Comparison of ENCODE assay signal across 9 cellular contexts in genomic region chr2:6916736-6917070, GRCh38. TPM values are rescaled to one million over a fixed set of nuclear protein-coding genes. Genes with fewer than 3 reads are reported as not detected.
DNase-seq lines count a peak whose midpoint lies in the region; ATAC-seq, FAIRE-seq and TF ChIP-seq lines count a peak whose summit lies in the region.
"Had no signal": no experiment of that assay in that cellular context is flagged by ENCODE, and none has a peak within 500 bp of the region (broad histone marks: within the 10 kb centered on the region; RNA-seq: fewer than 3 reads in every experiment).

No MANE protein-coding gene starts in this region.

- H3K27me3 ChIP-seq in heart left ventricle (no peaks in the 10 kb centered on the region), GM12878 (replicated peaks in 1 of 2; ENCODE audit: control insufficient read depth in 2 of 2, insufficient read depth in 2 of 2, low read length in 1 of 2) (no peaks in the 10 kb centered on the region), mucosa of rectum (ENCODE audit: control insufficient read depth in 2 of 2, insufficient read depth in 2 of 2, low read length in 2 of 2) (no peaks in the 10 kb centered on the region), upper lobe of left lung (no peaks in the 10 kb centered on the region)

- H4K20me1 ChIP-seq in GM12878 (ENCODE audit: control insufficient read depth, insufficient read depth) = no peaks in the 10 kb centered on the region

- no peak for TF ChIP-seq CTCF in heart left ventricle (IDR thresholded peaks at IDR 0.05)
- no peak; a peak in 1 of 6 replicates for TF ChIP-seq CTCF in GM12878 (IDR thresholded peaks at IDR 0.05 in 2 of 3, conservative IDR thresholded peaks at IDR 0.05 in 1 of 3; ENCODE audit: control insufficient read depth in 2 of 3, extremely low read depth in 1 of 3, insufficient read depth in 1 of 3, low read depth in 3 of 3, low read length in 3 of 3)
- no peak for TF ChIP-seq CTCF in upper lobe of left lung (IDR thresholded peaks at IDR 0.05)

- 52 to 58% (median 55%) methylated on average over 8 of the region's 8 CpGs for WGBS in heart left ventricle, 4 donors
- WGBS in GM12878 (ENCODE audit: insufficient coverage, insufficient replicate concordance, low lambda C conversion rate, missing lambda C conversion rate) = 55% methylated on average over 8 of the region's 8 CpGs
- 66 to 78% methylated on average over 6 of the region's 8 CpGs for WGBS in upper lobe of left lung, 2 donors

- CTCF ChIA-PET in GM12878 (lab: Yijun Ruan, JAX) = interaction anchor here (0.6 to 3.3 kb wide), 36 partner anchors 9 to 1636 kb away, joined by 3 to 50 read pairs (median 4); partner anchors contain the start of genes CMPK2 and RSAD2

- no peak for TF ChIP-seq RAD21 in GM12878 (IDR thresholded peaks at IDR 0.05; ENCODE audit: insufficient read depth, low read depth, low read length)

- H3K9ac ChIP-seq in GM12878 (ENCODE audit: control insufficient read depth, insufficient read depth, low read length) (no peak overlapping the region), mucosa of rectum (ENCODE audit: low read depth in 1 of 2, low read length in 2 of 2) (peak overlapping the region in 1 of 2 donors; percentile 51)

- FAIRE-seq in GM12878 (lab: Jason Lieb, UNC) = no peak

- RAD21 ChIA-PET in GM12878 (lab: Charles Lee; ENCODE audit: unreplicated experiment) = interaction anchor here (0.7 to 1.9 kb wide), 12 partner anchors 17 to 143 kb away, joined by 3 to 6 read pairs (median 4); partner anchors contain the start of gene RSAD2

- H3K9me3 ChIP-seq in heart left ventricle (no peaks in the 10 kb centered on the region), GM12878 (replicated peaks; ENCODE audit: control insufficient read depth, insufficient read depth, low read length) (peaks cover 3% of the 10 kb centered on the region; the same call in 2 of the 3 replicates), mucosa of rectum (ENCODE audit: control insufficient read depth in 2 of 2, low read length in 2 of 2) (no peaks in the 10 kb centered on the region), upper lobe of left lung (no peaks in the 10 kb centered on the region)

- TF ChIP-seq EP300 in GM12878 (IDR thresholded peaks at IDR 0.05; ENCODE audit: borderline replicate concordance in 1 of 2, control insufficient read depth in 1 of 2, low read depth in 2 of 2, low read length in 2 of 2) (no peak), upper lobe of left lung (IDR thresholded peaks at IDR 0.05) (no peak)

- no peak overlapping the region for H2AFZ ChIP-seq in GM12878 (ENCODE audit: control insufficient read depth, low read depth, low read length)

- ATAC-seq in heart left ventricle = no peak
- ATAC-seq in GM12878 = no peak
- no peak for ATAC-seq in upper lobe of left lung (ENCODE audit: low FRiP score in 2 of 2)

- POLR2A ChIA-PET in GM12878 (lab: Charles Lee) = interaction anchor here (0.7 to 1.2 kb wide), 3 partner anchors 8 to 82 kb away, joined by 3 to 4 read pairs (median 4); no protein-coding TSS in a partner anchor

- no peak for TF ChIP-seq POLR2A in heart left ventricle (IDR thresholded peaks at IDR 0.05)
- no peak for TF ChIP-seq POLR2A in GM12878 (IDR thresholded peaks at IDR 0.05; ENCODE audit: low read depth, low read length)
- no peak for TF ChIP-seq POLR2A in upper lobe of left lung (IDR thresholded peaks at IDR 0.05)

- peak overlapping the region in 1 of 12 donors; percentile 47 for H3K27ac ChIP-seq in heart left ventricle
- no peak overlapping the region for H3K27ac ChIP-seq in GM12878 (ENCODE audit: control insufficient read depth, insufficient read depth)
- H3K27ac ChIP-seq in mucosa of rectum (ENCODE audit: low read depth in 2 of 2, low read length in 2 of 2) = no peak overlapping the region
- no peak overlapping the region for H3K27ac ChIP-seq in upper lobe of left lung

- intact Hi-C loops in heart left ventricle (cut with DNase I) = loop anchor here (1.0 to 10.0 kb wide), 11 partner anchors 48 to 128 kb away; no protein-coding TSS in a partner anchor
- intact Hi-C loops in cardiac septum (cut with DNase I) = loop anchor here (5.0 kb wide), 2 partner anchors 91 to 111 kb away; no protein-coding TSS in a partner anchor
- intact Hi-C loops in GM12878 (cut with micrococcal nuclease; ENCODE audit: unreplicated experiment) = loop anchor here (1.0 kb wide), 1 partner anchor 19 kb away; no protein-coding TSS in a partner anchor

- BruUV-seq in GM12878 (replicated peaks; lab: Mats Ljungman, UMichigan) = no TSS peak

- H3K4me1 ChIP-seq in heart left ventricle (peaks cover 12 to 38% (median 30%) of the 10 kb centered on the region in 12 donors), GM12878 (ENCODE audit: control insufficient read depth, insufficient read depth, low read length) (peaks cover 10% of the 10 kb centered on the region; the same call in 1 of the 2 replicates), mucosa of rectum (ENCODE audit: control insufficient read depth in 2 of 2, insufficient read depth in 2 of 2, low read length in 2 of 2) (peaks cover 4 to 18% of the 10 kb centered on the region in 2 donors), upper lobe of left lung (peaks cover 6 to 18% (median 7%) of the 10 kb centered on the region in 4 donors)

- H3K4me3 ChIP-seq in heart left ventricle (peak overlapping the region in 9 of 12 donors; percentile 26 to 97 (median 78)), GM12878 (no peak overlapping the region), mucosa of rectum (ENCODE audit: low read length in 2 of 2) (peak overlapping the region; percentile 40 to 68), upper lobe of left lung (peak overlapping the region in 3 of 4 donors; percentile 81 to 86 (median 83))

- no peaks in the 10 kb centered on the region for H3K79me2 ChIP-seq in GM12878 (ENCODE audit: control insufficient read depth, insufficient read depth, low read length)

- no peak for DNase-seq in heart left ventricle
- DNase-seq in cardiac septum (ENCODE audit: low spot score) = no peak
- no peak for DNase-seq in GM12878 (ENCODE audit: low read depth, low spot score)
- no peak for DNase-seq in upper lobe of left lung
- DNase-seq in stimulated activated CD4-positive, alpha-beta T cell treated with anti-CD3 and anti-CD28 coated beads, Interleukin-4, amount 100 ng/mL, for 24 hours = no peak
- no peak for DNase-seq in Ammon's horn (ENCODE audit: low spot score)
- DNase-seq in stimulated activated CD4-positive, alpha-beta T cell treated with anti-CD3 and anti-CD28 coated beads, Interleukin-2, amount 100 ng/mL, for 48 hours = no peak

- 0 out of 2 replicates have a peak overlapping the region, but pooled peaks have one; percentile 1 for H3K4me2 ChIP-seq in GM12878 (ENCODE audit: control insufficient read depth, insufficient read depth)

- in situ Hi-C loops in GM12878 (cut with MboI) = no loop called here

- H3K36me3 ChIP-seq in heart left ventricle (no peaks in the 10 kb centered on the region), GM12878 (ENCODE audit: control insufficient read depth in 2 of 2, insufficient read depth in 2 of 2, low read length in 1 of 2) (no peaks in the 10 kb centered on the region), mucosa of rectum (ENCODE audit: control insufficient read depth in 2 of 2, insufficient read depth in 2 of 2, low read length in 2 of 2) (no peaks in the 10 kb centered on the region), upper lobe of left lung (no peaks in the 10 kb centered on the region)

- SMC1A ChIA-PET in GM12878 (lab: Charles Lee; ENCODE audit: uncharacterized antibody, unreplicated experiment) = interaction anchor here (0.9 to 3.2 kb wide), 17 partner anchors 9 to 141 kb away, joined by 3 to 15 read pairs (median 4); no protein-coding TSS in a partner anchor

RNA-seq across cellular contexts. Expression of gene RNF144A, which starts 0.5 kb away (rescaled TPM):
- 10 to 100 TPM; 10.3 to 27.2 (median 14.9) TPM for total RNA-seq in heart left ventricle
- 1 to 10 TPM; 3.5 to 6.4 TPM for polyA plus RNA-seq in heart left ventricle
- 11.7 TPM for total RNA-seq in cardiac septum
- 54.4 and 62.2 TPM in 2 replicates for total RNA-seq in GM12878 (2013; cell fraction: nucleolus; rRNA removed)
- total RNA-seq in GM12878 (2014; rRNA removed) = 0.44 and 0.68 TPM in 2 replicates
- 0.64 and 0.67 TPM in 2 replicates for total RNA-seq in GM12878 (2014; rRNA removed; fragmentation: Illumina TruSeq; extraction: Trizol)
- total RNA-seq in GM12878 (2021) = 0.80 and 1.4 TPM in 2 replicates
- polyA plus RNA-seq in GM12878 (2011; ENCODE audit: low read depth) = 2.2 TPM
- polyA plus RNA-seq in GM12878 (2011; rRNA removed) = 10.6 and 12.1 TPM in 2 replicates
- polyA plus RNA-seq in GM12878 (2011; cell fraction: cytosol; rRNA removed) = 10.5 and 11.1 TPM in 2 replicates
- 14.3 and 15.3 TPM in 2 replicates for polyA plus RNA-seq in GM12878 (2011; cell fraction: nucleus; rRNA removed)
- polyA plus RNA-seq in GM12878 (2012) = 2.9 and 4.0 TPM in 2 replicates
- polyA plus RNA-seq in GM12878 (2014; fragmentation: Illumina TruSeq; extraction: Trizol) = 0.48 and 0.54 TPM in 2 replicates
- under 1 TPM; 0.02 to 0.09 TPM for polyA plus RNA-seq in GM12878 (2014; fragmentation: Nextera tagmentation; extraction: Ambion mirVana)
- polyA plus RNA-seq in GM12878 (2014; rRNA removed) = 0.44 and 0.46 TPM in 2 replicates
- polyA plus RNA-seq in GM12878 (2016; fragmentation: Nextera tagmentation; extraction: Ambion mirVana) = under 1 TPM in 1 of 2 experiments, not detected in 1; 0.40 TPM
- polyA minus RNA-seq in GM12878 (2011; rRNA and poly(A)+ RNA removed) = 16.5 and 20.3 TPM in 2 replicates
- 6.3 and 7.3 TPM in 2 replicates for polyA minus RNA-seq in GM12878 (2011; cell fraction: cytosol; rRNA and poly(A)+ RNA removed)
- polyA minus RNA-seq in GM12878 (2011; cell fraction: nucleus; rRNA and poly(A)+ RNA removed) = 16.9 and 28.9 TPM in 2 replicates
- total RNA-seq in upper lobe of left lung = 10 to 100 TPM in 5 of 6 donors, 1 to 10 TPM in 1; 9.9 to 20.7 (median 13.4) TPM

RNA-seq across cellular contexts. Expression of gene RSAD2, which starts 39.1 kb away (rescaled TPM):
- total RNA-seq in heart left ventricle (10 to 100 TPM in 2 of 9 donors, 1 to 10 TPM in 7; 1.2 to 18.0 (median 4.8) TPM), cardiac septum (4.6 TPM), GM12878 (2014; rRNA removed) (0.54 and 0.73 TPM in 2 replicates), GM12878 (2014; rRNA removed; fragmentation: Illumina TruSeq; extraction: Trizol) (0.60 and 0.72 TPM in 2 replicates), GM12878 (2021) (0.87 and 1.2 TPM in 2 replicates), upper lobe of left lung (10 to 100 TPM in 5 of 6 donors, 1 to 10 TPM in 1; 8.4 to 20.0 (median 11.0) TPM)
- polyA plus RNA-seq in heart left ventricle (1 to 10 TPM; 1.9 to 2.9 TPM), GM12878 (2011; rRNA removed) (0.75 and 0.76 TPM in 2 replicates), GM12878 (2014; fragmentation: Illumina TruSeq; extraction: Trizol) (0.74 and 0.90 TPM in 2 replicates), GM12878 (2014; fragmentation: Nextera tagmentation; extraction: Ambion mirVana) (under 1 TPM; 0.40 to 0.56 TPM), GM12878 (2014; rRNA removed) (0.67 and 1.1 TPM in 2 replicates), GM12878 (2016; fragmentation: Nextera tagmentation; extraction: Ambion mirVana) (under 1 TPM; 0.24 to 0.33 TPM)
- total RNA-seq in GM12878 (2013; cell fraction: nucleolus; rRNA removed) = 0.19 and 0.49 TPM in 2 replicates
- 1.3 TPM for polyA plus RNA-seq in GM12878 (2011; ENCODE audit: low read depth)
- polyA plus RNA-seq in GM12878 (2011; cell fraction: cytosol; rRNA removed) = 0.27 TPM in 2 replicates
- 0.52 and 0.86 TPM in 2 replicates for polyA plus RNA-seq in GM12878 (2011; cell fraction: nucleus; rRNA removed)
- 0.88 and 1.7 TPM in 2 replicates for polyA plus RNA-seq in GM12878 (2012)
- 0.52 and 0.59 TPM in 2 replicates for polyA minus RNA-seq in GM12878 (2011; rRNA and poly(A)+ RNA removed)
- polyA minus RNA-seq in GM12878 (2011; cell fraction: cytosol; rRNA and poly(A)+ RNA removed) = not detected in 2 replicates
- polyA minus RNA-seq in GM12878 (2011; cell fraction: nucleus; rRNA and poly(A)+ RNA removed) = 0.97 and 1.4 TPM in 2 replicates
- total RNA-seq: HT1080 had no signal

RNA-seq across cellular contexts. Expression of gene CMPK2, which starts 51.0 kb away (rescaled TPM):
- total RNA-seq in heart left ventricle (10 to 100 TPM in 2 of 9 donors, 1 to 10 TPM in 7; 3.3 to 33.2 (median 6.5) TPM), cardiac septum (5.5 TPM), GM12878 (2014; rRNA removed) (4.0 and 6.4 TPM in 2 replicates), GM12878 (2014; rRNA removed; fragmentation: Illumina TruSeq; extraction: Trizol) (3.0 and 3.8 TPM in 2 replicates), GM12878 (2021) (3.5 and 3.9 TPM in 2 replicates), upper lobe of left lung (10 to 100 TPM; 18.0 to 37.2 (median 20.7) TPM)
- polyA plus RNA-seq in heart left ventricle (1 to 10 TPM; 2.0 to 3.5 TPM), GM12878 (2011; rRNA removed) (5.6 TPM in 2 replicates), GM12878 (2014; fragmentation: Illumina TruSeq; extraction: Trizol) (4.1 and 4.8 TPM in 2 replicates), GM12878 (2014; fragmentation: Nextera tagmentation; extraction: Ambion mirVana) (1 to 10 TPM; 1.9 to 2.3 TPM), GM12878 (2014; rRNA removed) (2.6 and 3.5 TPM in 2 replicates), GM12878 (2016; fragmentation: Nextera tagmentation; extraction: Ambion mirVana) (1 to 10 TPM in 1 of 2 experiments, under 1 TPM in 1; 0.50 to 1.5 TPM)
- total RNA-seq in GM12878 (2013; cell fraction: nucleolus; rRNA removed) = 2.3 and 2.7 TPM in 2 replicates
- 3.9 TPM for polyA plus RNA-seq in GM12878 (2011; ENCODE audit: low read depth)
- polyA plus RNA-seq in GM12878 (2011; cell fraction: cytosol; rRNA removed) = 4.0 and 4.3 TPM in 2 replicates
- polyA plus RNA-seq in GM12878 (2011; cell fraction: nucleus; rRNA removed) = 7.1 and 7.3 TPM in 2 replicates
- polyA plus RNA-seq in GM12878 (2012) = 3.0 and 4.0 TPM in 2 replicates
- polyA minus RNA-seq in GM12878 (2011; rRNA and poly(A)+ RNA removed) = 6.4 and 8.5 TPM in 2 replicates
- polyA minus RNA-seq in GM12878 (2011; cell fraction: cytosol; rRNA and poly(A)+ RNA removed) = 2.3 and 2.8 TPM in 2 replicates
- polyA minus RNA-seq in GM12878 (2011; cell fraction: nucleus; rRNA and poly(A)+ RNA removed) = 8.0 and 9.4 TPM in 2 replicates
